2 cellular contexts compared by ENCODE assay signal in genomic region chr16:25011891-25012499, GRCh38.
TF ChIP-seq lines count a peak whose summit lies in the region.

No MANE protein-coding gene starts in this region.

TF ChIP-seq in HEK293, 187 proteins besides CTCF, POLR2A, EP300 and RAD21 (continued from another document):
- no peak for TF ChIP-seq ZNF639 (tag by site-specific recombination; IDR thresholded peaks at IDR 0.05)
- TF ChIP-seq SCRT1 (tag by site-specific recombination; IDR thresholded peaks at IDR 0.05; ENCODE audit: borderline replicate concordance): peak; percentile 96
- peak; percentile 31; the same call in 1 of the 2 replicates for TF ChIP-seq PRDM10 (tag by site-specific recombination; IDR thresholded peaks at IDR 0.05)
- TF ChIP-seq ZNF629 (tag by site-specific recombination; IDR thresholded peaks at IDR 0.05): peak; percentile 6; the same call in 1 of the 2 replicates
- peak; percentile 52 for TF ChIP-seq SP7 (tag by site-specific recombination; IDR thresholded peaks at IDR 0.05)
- TF ChIP-seq KLF17 (tag by site-specific recombination; IDR thresholded peaks at IDR 0.05): 0 out of 2 replicates have a peak, but pooled peaks have one; percentile 50
- 0 out of 2 replicates have a peak, but pooled peaks have one; percentile 7 for TF ChIP-seq ZNF2 (tag by site-specific recombination; IDR thresholded peaks at IDR 0.05)
- TF ChIP-seq ZNF558 (tag by site-specific recombination; IDR thresholded peaks at IDR 0.05): no peak
- TF ChIP-seq SP2 (tag by site-specific recombination; IDR thresholded peaks at IDR 0.05): 0 out of 2 replicates have a peak, but pooled peaks have one; percentile 9
- no peak for TF ChIP-seq ZNF416 (tag by site-specific recombination; IDR thresholded peaks at IDR 0.05)
- TF ChIP-seq ZNF248 (tag by site-specific recombination; IDR thresholded peaks at IDR 0.05): no peak

TF ChIP-seq in GM12878, 131 proteins besides CTCF, POLR2A, EP300 and RAD21 (continued from another document):
- TF ChIP-seq ZNF592 (IDR thresholded peaks at IDR 0.05): no peak
